Comparison of ENCODE assay signal across 1 cellular context in the genomic region with DNA sequence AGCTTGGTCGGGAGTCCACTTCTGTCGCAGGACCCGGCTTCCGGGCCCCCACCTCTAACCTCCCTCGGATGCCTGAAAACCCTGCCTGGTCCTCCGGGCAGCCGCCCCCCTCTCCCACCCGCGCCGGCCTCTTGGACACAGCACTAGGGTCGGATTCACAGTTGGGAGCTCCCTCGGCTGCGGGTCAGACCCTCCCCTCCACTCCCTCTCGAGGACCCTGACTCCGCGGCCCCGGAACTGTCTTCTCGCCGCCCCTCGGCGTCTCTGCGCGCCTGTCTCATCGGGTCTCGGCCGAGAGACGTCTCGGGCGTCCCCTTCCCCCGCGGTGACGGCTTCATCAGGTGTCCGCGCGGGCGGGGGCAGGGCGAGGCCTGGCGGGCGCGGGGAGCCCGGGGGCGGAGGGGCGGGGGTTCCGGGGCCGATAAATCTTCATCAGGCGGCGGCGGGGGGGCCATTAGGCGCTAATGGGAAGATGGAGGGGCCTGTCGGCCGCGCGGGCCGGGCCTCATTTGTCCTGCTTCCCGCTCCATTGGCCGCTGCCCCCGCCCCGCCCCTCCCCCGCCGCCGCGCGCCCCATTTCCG.
TF ChIP-seq lines count a peak whose summit lies in the region.

No MANE protein-coding gene starts in this region.

TF ChIP-seq in HEK293, 187 proteins besides CTCF, POLR2A, EP300 and RAD21 (continued from another document and continues in another):
- TF ChIP-seq ZBTB49 (tag by site-specific recombination; IDR thresholded peaks at IDR 0.05; ENCODE audit: low read depth) (no peak), ZNF221 (tag by site-specific recombination; IDR thresholded peaks at IDR 0.05; ENCODE audit: borderline replicate concordance) (no peak), ZNF18 (tag by site-specific recombination; IDR thresholded peaks at IDR 0.05) (no peak), ZNF174 (tag by site-specific recombination; IDR thresholded peaks at IDR 0.05) (no peak), ZSCAN30 (tag by site-specific recombination; IDR thresholded peaks at IDR 0.05) (no peak), ZNF302 (tag by site-specific recombination; IDR thresholded peaks at IDR 0.05; ENCODE audit: low read depth) (no peak), ZNF23 (tag by site-specific recombination; IDR thresholded peaks at IDR 0.05; ENCODE audit: borderline replicate concordance) (no peak), EGR2 (tag by site-specific recombination; IDR thresholded peaks at IDR 0.05; ENCODE audit: low read depth) (peak; percentile 48; the same call in 1 of the 2 replicates), KLF7 (tag by site-specific recombination; IDR thresholded peaks at IDR 0.05; ENCODE audit: borderline replicate concordance) (no peak), ZNF362 (tag by site-specific recombination; IDR thresholded peaks at IDR 0.05) (no peak), ZNF10 (tag by site-specific recombination; IDR thresholded peaks at IDR 0.05) (peak; percentile 91), ZNF664 (tag by site-specific recombination; IDR thresholded peaks at IDR 0.05) (no peak), ATF2 (tag by site-specific recombination; IDR thresholded peaks at IDR 0.05; ENCODE audit: low read depth) (no peak), ZNF837 (tag by site-specific recombination; IDR thresholded peaks at IDR 0.05) (no peak), ZNF747 (tag by site-specific recombination; IDR thresholded peaks at IDR 0.05) (no peak), ZNF791 (tag by site-specific recombination; IDR thresholded peaks at IDR 0.05) (no peak), GLI2 (tag by site-specific recombination; IDR thresholded peaks at IDR 0.05; ENCODE audit: borderline replicate concordance, low read depth) (no peak), ZNF184 (tag by site-specific recombination; IDR thresholded peaks at IDR 0.05) (no peak)
- TF ChIP-seq, protein P1, sequence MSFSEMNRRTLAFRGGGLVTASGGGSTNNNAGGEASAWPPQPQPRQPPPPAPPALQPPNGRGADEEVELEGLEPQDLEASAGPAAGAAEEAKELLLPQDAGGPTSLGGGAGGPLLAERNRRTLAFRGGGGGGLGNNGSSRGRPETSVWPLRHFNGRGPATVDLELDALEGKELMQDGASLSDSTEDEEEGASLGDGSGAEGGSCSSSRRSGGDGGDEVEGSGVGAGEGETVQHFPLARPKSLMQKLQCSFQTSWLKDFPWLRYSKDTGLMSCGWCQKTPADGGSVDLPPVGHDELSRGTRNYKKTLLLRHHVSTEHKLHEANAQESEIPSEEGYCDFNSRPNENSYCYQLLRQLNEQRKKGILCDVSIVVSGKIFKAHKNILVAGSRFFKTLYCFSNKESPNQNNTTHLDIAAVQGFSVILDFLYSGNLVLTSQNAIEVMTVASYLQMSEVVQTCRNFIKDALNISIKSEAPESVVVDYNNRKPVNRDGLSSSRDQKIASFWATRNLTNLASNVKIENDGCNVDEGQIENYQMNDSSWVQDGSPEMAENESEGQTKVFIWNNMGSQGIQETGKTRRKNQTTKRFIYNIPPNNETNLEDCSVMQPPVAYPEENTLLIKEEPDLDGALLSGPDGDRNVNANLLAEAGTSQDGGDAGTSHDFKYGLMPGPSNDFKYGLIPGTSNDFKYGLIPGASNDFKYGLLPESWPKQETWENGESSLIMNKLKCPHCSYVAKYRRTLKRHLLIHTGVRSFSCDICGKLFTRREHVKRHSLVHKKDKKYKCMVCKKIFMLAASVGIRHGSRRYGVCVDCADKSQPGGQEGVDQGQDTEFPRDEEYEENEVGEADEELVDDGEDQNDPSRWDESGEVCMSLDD (tag by site-specific recombination; IDR thresholded peaks at IDR 0.05), result peak; percentile 59; the same call in 1 of the 2 replicates
- TF ChIP-seq, protein P2, sequence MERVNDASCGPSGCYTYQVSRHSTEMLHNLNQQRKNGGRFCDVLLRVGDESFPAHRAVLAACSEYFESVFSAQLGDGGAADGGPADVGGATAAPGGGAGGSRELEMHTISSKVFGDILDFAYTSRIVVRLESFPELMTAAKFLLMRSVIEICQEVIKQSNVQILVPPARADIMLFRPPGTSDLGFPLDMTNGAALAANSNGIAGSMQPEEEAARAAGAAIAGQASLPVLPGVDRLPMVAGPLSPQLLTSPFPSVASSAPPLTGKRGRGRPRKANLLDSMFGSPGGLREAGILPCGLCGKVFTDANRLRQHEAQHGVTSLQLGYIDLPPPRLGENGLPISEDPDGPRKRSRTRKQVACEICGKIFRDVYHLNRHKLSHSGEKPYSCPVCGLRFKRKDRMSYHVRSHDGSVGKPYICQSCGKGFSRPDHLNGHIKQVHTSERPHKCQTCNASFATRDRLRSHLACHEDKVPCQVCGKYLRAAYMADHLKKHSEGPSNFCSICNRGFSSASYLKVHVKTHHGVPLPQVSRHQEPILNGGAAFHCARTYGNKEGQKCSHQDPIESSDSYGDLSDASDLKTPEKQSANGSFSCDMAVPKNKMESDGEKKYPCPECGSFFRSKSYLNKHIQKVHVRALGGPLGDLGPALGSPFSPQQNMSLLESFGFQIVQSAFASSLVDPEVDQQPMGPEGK (tag by site-specific recombination; IDR thresholded peaks at IDR 0.05), result peak; percentile 55
- TF ChIP-seq, protein P3, sequence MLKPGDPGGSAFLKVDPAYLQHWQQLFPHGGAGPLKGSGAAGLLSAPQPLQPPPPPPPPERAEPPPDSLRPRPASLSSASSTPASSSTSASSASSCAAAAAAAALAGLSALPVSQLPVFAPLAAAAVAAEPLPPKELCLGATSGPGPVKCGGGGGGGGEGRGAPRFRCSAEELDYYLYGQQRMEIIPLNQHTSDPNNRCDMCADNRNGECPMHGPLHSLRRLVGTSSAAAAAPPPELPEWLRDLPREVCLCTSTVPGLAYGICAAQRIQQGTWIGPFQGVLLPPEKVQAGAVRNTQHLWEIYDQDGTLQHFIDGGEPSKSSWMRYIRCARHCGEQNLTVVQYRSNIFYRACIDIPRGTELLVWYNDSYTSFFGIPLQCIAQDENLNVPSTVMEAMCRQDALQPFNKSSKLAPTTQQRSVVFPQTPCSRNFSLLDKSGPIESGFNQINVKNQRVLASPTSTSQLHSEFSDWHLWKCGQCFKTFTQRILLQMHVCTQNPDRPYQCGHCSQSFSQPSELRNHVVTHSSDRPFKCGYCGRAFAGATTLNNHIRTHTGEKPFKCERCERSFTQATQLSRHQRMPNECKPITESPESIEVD (tag by site-specific recombination; IDR thresholded peaks at IDR 0.05), result no peak
- TF ChIP-seq, protein P4, sequence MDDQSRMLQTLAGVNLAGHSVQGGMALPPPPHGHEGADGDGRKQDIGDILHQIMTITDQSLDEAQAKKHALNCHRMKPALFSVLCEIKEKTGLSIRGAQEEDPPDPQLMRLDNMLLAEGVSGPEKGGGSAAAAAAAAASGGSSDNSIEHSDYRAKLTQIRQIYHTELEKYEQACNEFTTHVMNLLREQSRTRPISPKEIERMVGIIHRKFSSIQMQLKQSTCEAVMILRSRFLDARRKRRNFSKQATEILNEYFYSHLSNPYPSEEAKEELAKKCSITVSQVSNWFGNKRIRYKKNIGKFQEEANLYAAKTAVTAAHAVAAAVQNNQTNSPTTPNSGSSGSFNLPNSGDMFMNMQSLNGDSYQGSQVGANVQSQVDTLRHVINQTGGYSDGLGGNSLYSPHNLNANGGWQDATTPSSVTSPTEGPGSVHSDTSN (CRISPR knock-in tag; IDR thresholded peaks at IDR 0.05), result no peak
- TF ChIP-seq, protein P5, sequence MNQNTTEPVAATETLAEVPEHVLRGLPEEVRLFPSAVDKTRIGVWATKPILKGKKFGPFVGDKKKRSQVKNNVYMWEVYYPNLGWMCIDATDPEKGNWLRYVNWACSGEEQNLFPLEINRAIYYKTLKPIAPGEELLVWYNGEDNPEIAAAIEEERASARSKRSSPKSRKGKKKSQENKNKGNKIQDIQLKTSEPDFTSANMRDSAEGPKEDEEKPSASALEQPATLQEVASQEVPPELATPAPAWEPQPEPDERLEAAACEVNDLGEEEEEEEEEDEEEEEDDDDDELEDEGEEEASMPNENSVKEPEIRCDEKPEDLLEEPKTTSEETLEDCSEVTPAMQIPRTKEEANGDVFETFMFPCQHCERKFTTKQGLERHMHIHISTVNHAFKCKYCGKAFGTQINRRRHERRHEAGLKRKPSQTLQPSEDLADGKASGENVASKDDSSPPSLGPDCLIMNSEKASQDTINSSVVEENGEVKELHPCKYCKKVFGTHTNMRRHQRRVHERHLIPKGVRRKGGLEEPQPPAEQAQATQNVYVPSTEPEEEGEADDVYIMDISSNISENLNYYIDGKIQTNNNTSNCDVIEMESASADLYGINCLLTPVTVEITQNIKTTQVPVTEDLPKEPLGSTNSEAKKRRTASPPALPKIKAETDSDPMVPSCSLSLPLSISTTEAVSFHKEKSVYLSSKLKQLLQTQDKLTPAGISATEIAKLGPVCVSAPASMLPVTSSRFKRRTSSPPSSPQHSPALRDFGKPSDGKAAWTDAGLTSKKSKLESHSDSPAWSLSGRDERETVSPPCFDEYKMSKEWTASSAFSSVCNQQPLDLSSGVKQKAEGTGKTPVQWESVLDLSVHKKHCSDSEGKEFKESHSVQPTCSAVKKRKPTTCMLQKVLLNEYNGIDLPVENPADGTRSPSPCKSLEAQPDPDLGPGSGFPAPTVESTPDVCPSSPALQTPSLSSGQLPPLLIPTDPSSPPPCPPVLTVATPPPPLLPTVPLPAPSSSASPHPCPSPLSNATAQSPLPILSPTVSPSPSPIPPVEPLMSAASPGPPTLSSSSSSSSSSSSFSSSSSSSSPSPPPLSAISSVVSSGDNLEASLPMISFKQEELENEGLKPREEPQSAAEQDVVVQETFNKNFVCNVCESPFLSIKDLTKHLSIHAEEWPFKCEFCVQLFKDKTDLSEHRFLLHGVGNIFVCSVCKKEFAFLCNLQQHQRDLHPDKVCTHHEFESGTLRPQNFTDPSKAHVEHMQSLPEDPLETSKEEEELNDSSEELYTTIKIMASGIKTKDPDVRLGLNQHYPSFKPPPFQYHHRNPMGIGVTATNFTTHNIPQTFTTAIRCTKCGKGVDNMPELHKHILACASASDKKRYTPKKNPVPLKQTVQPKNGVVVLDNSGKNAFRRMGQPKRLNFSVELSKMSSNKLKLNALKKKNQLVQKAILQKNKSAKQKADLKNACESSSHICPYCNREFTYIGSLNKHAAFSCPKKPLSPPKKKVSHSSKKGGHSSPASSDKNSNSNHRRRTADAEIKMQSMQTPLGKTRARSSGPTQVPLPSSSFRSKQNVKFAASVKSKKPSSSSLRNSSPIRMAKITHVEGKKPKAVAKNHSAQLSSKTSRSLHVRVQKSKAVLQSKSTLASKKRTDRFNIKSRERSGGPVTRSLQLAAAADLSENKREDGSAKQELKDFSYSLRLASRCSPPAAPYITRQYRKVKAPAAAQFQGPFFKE (tag by site-specific recombination; IDR thresholded peaks at IDR 0.05; ENCODE audit: borderline replicate concordance), result no peak
